Comparison of ENCODE assay signal across 27 cellular contexts in genomic region chr1:25169610-25170009, GRCh38.
"Had no signal": no experiment of that assay in that cellular context is flagged by ENCODE, and none has a peak within 500 bp of the region (broad histone marks: within the 10 kb centered on the region; RNA-seq: fewer than 3 reads in every experiment).

No MANE protein-coding gene starts in this region.

- FAIRE-seq: bronchial epithelial cell had no signal

- H3K27me3 ChIP-seq: ascending aorta, body of pancreas, Peyer's patch, SJSA1 had no signal

- H3K36me3 Mint-ChIP-seq: activated naive CD4-positive, alpha-beta T cell treated with anti-CD3 and anti-CD28 coated beads, Interleukin-2, amount 50 U/mL, for 72 hours; WTC11 had no signal

- H3K9me3 ChIP-seq: ascending aorta, body of pancreas, Peyer's patch, SJSA1 had no signal

- H3K9me3 Mint-ChIP-seq: activated naive CD8-positive, alpha-beta T cell treated with anti-CD3 and anti-CD28 coated beads, Interleukin-2, amount 50 U/mL, for 24 hours; activated T-cell treated with anti-CD3 and anti-CD28 coated beads, Interleukin-2, amount 50 U/mL, for 4 hours; WTC11 had no signal

- H3K4me3 Mint-ChIP-seq: activated CD8-positive, alpha-beta T cell treated with anti-CD3 and anti-CD28 coated beads, Interleukin-2, amount 10 ng/mL, durations not matched to agents 7 days and 5 days; activated naive CD8-positive, alpha-beta T cell treated with anti-CD3 and anti-CD28 coated beads, Interleukin-2, amount 50 U/mL, for 24 hours; activated T-cell treated with anti-CD3 and anti-CD28 coated beads, Interleukin-2, amount 50 U/mL, for 4 hours; T-helper 17 cell; WTC11 had no signal

- H3K4me1 ChIP-seq: ascending aorta had no signal

- H3K27ac ChIP-seq: ascending aorta, SJSA1 had no signal

- H3K27ac Mint-ChIP-seq: activated CD8-positive, alpha-beta T cell treated with anti-CD3 and anti-CD28 coated beads, Interleukin-2, amount 10 ng/mL, durations not matched to agents 7 days and 5 days; activated naive CD8-positive, alpha-beta T cell treated with anti-CD3 and anti-CD28 coated beads, Interleukin-2, amount 50 U/mL, for 24 hours; WTC11 had no signal

- H3K4me1 Mint-ChIP-seq: activated naive CD8-positive, alpha-beta T cell treated with anti-CD3 and anti-CD28 coated beads, Interleukin-2, amount 50 U/mL, for 24 hours; T-helper 17 cell had no signal

- ATAC-seq: activated CD8-positive, alpha-beta T cell treated with anti-CD3 and anti-CD28 coated beads, Interleukin-2, amount 10 ng/mL, durations not matched to agents 7 days and 5 days; activated naive CD4-positive, alpha-beta T cell treated with anti-CD3 and anti-CD28 coated beads, Interleukin-2, amount 50 U/mL, for 72 hours; activated naive CD8-positive, alpha-beta T cell treated with anti-CD3 and anti-CD28 coated beads, Interleukin-2, amount 50 U/mL, for 24 hours; activated T-cell treated with anti-CD3 and anti-CD28 coated beads, Interleukin-2, amount 50 U/mL, for 4 hours; body of pancreas; T-helper 17 cell had no signal

- H3K36me3 ChIP-seq: ascending aorta, Peyer's patch, SJSA1 had no signal

- DNase-seq: activated CD4-positive, alpha-beta T cell treated with anti-CD3 and anti-CD28 coated beads for 48 hours; activated CD4-positive, alpha-beta T cell treated with anti-CD3 and anti-CD28 coated beads, Interleukin-2, amount 50 U/mL, for 4 hours; activated CD4-positive, CD25-positive, alpha-beta regulatory T cell treated with anti-CD3 and anti-CD28 coated beads, Interleukin-2, amount 50 U/mL, for 72 hours; activated CD8-positive, alpha-beta T cell treated with anti-CD3 and anti-CD28 coated beads, Interleukin-2, amount 10 ng/mL, durations not matched to agents 7 days and 5 days; activated effector memory CD4-positive, alpha-beta T cell treated with anti-CD3 and anti-CD28 coated beads, Interleukin-2, amount 50 U/mL, for 16 hours; activated naive CD4-positive, alpha-beta T cell treated with Interleukin-2 at 50 U/mL for 16 hours; activated naive CD8-positive, alpha-beta T cell treated with anti-CD3 and anti-CD28 coated beads, Interleukin-2, amount 50 U/mL, for 24 hours; activated T-cell treated with anti-CD3 and anti-CD28 coated beads, Interleukin-2, amount 50 U/mL, for 4 hours; amniotic stem cell; body of pancreas; Kasumi-1; KBM-7; NCI-H1105 treated with DMSO at 0.1 percent for 48 hours; NCI-H1436 treated with DMSO at 0.1 percent for 48 hours; NCI-H187 treated with DMSO at 0.1 percent for 48 hours; NCI-H2081 treated with DMSO at 0.1 percent for 48 hours; NCI-H446; NCI-H524; SHP77; T-helper 17 cell; T-helper 9 cell had no signal

- H3K4me3 ChIP-seq: ascending aorta, body of pancreas, SJSA1 had no signal

- H3K27me3 Mint-ChIP-seq: activated naive CD8-positive, alpha-beta T cell treated with anti-CD3 and anti-CD28 coated beads, Interleukin-2, amount 50 U/mL, for 24 hours; T-helper 17 cell had no signal
